ENCODE assay signal across 8 cellular contexts in genomic region chr18:3771121-3771971, GRCh38.
DNase-seq lines count a peak whose midpoint lies in the region; ATAC-seq and TF ChIP-seq lines count a peak whose summit lies in the region.

No MANE protein-coding gene starts in this region.

- H3K4me3 ChIP-seq in HUES48 (ENCODE audit: low read depth, low read length) (peak overlapping the region; percentile 72), SK-N-SH (ENCODE audit: low read depth in 2 of 2, low read length in 1 of 2) (peak overlapping the region; percentile 26 to 46), testis (peak overlapping the region; percentile 3 to 27)

- H3K27me3 Mint-ChIP-seq in activated naive CD4-positive, alpha-beta T cell treated with anti-CD3 and anti-CD28 coated beads, Interleukin-2, amount 50 U/mL, for 24 hours = peaks cover 28% of the 10 kb centered on the region
- peaks cover 22% of the 10 kb centered on the region for H3K27me3 Mint-ChIP-seq in osteocyte (ENCODE audit: unreplicated experiment)

- H3K27me3 ChIP-seq in HUES48 (ENCODE audit: control insufficient read depth, insufficient read depth, low read length) (peaks cover 5% of the 10 kb centered on the region; the same call in 1 of the 2 replicates), SK-N-SH (ENCODE audit: insufficient read depth) (peaks cover 26% of the 10 kb centered on the region; the same call in 1 of the 2 replicates), testis (no peaks in the 10 kb centered on the region)

- H4K20me1 ChIP-seq in SK-N-SH (ENCODE audit: insufficient read depth) = no peaks in the 10 kb centered on the region

- CTCF ChIA-PET in SK-N-SH (lab: Yijun Ruan, JAX) = interaction anchor here (0.6 to 3.7 kb wide), 33 partner anchors 8 to 1781 kb away, joined by 3 to 40 read pairs (median 4); no protein-coding TSS in a partner anchor

- peak overlapping the region; percentile 90 for H2AFZ ChIP-seq in SK-N-SH (ENCODE audit: low read depth)

- H3K4me3 Mint-ChIP-seq in activated naive CD4-positive, alpha-beta T cell treated with anti-CD3 and anti-CD28 coated beads, Interleukin-2, amount 50 U/mL, for 24 hours = peak overlapping the region; percentile 71
- H3K4me3 Mint-ChIP-seq in osteocyte (ENCODE audit: unreplicated experiment) = peak overlapping the region; percentile 75

- TF ChIP-seq CTCF in SK-N-SH (IDR thresholded peaks at IDR 0.05) (peak; percentile 89), osteocyte (IDR thresholded peaks at IDR 0.05) (peak; percentile 97), testis (IDR thresholded peaks at IDR 0.05) (peak; percentile 97 to 98 (median 98))

- no peaks in the 10 kb centered on the region for H3K9me3 Mint-ChIP-seq in activated naive CD4-positive, alpha-beta T cell treated with anti-CD3 and anti-CD28 coated beads, Interleukin-2, amount 50 U/mL, for 24 hours
- H3K9me3 Mint-ChIP-seq in osteocyte (ENCODE audit: unreplicated experiment) = peaks cover 5% of the 10 kb centered on the region

- H3K9me3 ChIP-seq in HUES48 (ENCODE audit: control insufficient read depth, insufficient read depth, low read length) (peaks cover 3% of the 10 kb centered on the region; the same call in 1 of the 2 replicates), SK-N-SH (no peaks in the 10 kb centered on the region), testis (no peaks in the 10 kb centered on the region)

- no peak; a peak in 1 of 4 replicates for TF ChIP-seq EP300 in SK-N-SH (IDR thresholded peaks at IDR 0.05; ENCODE audit: borderline replicate concordance in 1 of 2, low read depth in 1 of 2, low read length in 1 of 2)

- ATAC-seq in GM21447 (IDR thresholded peaks at IDR 0.05; ENCODE audit: unreplicated experiment) (peak; percentile 98), Right ventricle myocardium inferior (peak; percentile 99)

- TF ChIP-seq RAD21 in SK-N-SH (IDR thresholded peaks at IDR 0.05; ENCODE audit: low read length) = peak; percentile 71

- H3K27ac ChIP-seq in HUES48 (ENCODE audit: low read depth, low read length) (no peak overlapping the region), SK-N-SH (ENCODE audit: low read depth in 2 of 2, low read length in 1 of 2) (no peak overlapping the region), testis (peak overlapping the region; percentile 9 to 66)

- no peaks in the 10 kb centered on the region for H3K79me2 ChIP-seq in SK-N-SH (ENCODE audit: insufficient read depth)

- POLR2A ChIA-PET in SK-N-SH (lab: Yijun Ruan, JAX) = no interaction called here

- 0 out of 2 replicates have a peak overlapping the region, but pooled peaks have one; percentile 5 for H3K9ac ChIP-seq in HUES48 (ENCODE audit: low read depth, low read length)
- H3K9ac ChIP-seq in SK-N-SH = no peak overlapping the region

- H3K4me2 ChIP-seq in SK-N-SH = peak overlapping the region; percentile 67

- H3K4me1 Mint-ChIP-seq in activated naive CD4-positive, alpha-beta T cell treated with anti-CD3 and anti-CD28 coated beads, Interleukin-2, amount 50 U/mL, for 24 hours = peaks cover 14% of the 10 kb centered on the region
- peaks cover 14% of the 10 kb centered on the region for H3K4me1 Mint-ChIP-seq in osteocyte (ENCODE audit: unreplicated experiment)

- H3K9me2 ChIP-seq in SK-N-SH = no peaks in the 10 kb centered on the region

- WGBS in SK-N-SH (ENCODE audit: low lambda C conversion rate) = 3% methylated on average over 28 of the region's 40 CpGs
- WGBS in testis, 2 donors = 1% methylated on average over 31 to 40 of the region's 40 CpGs

- H3K36me3 ChIP-seq in HUES48 (ENCODE audit: control insufficient read depth, insufficient read depth, low read length) (no peaks in the 10 kb centered on the region), SK-N-SH (replicated peaks in 1 of 2; ENCODE audit: control insufficient read depth in 1 of 2, insufficient read depth in 2 of 2, low read length in 1 of 2) (no peaks in the 10 kb centered on the region), testis (ENCODE audit: low read depth, missing control alignments) (no peaks in the 10 kb centered on the region)

- H3K4me1 ChIP-seq in HUES48 (ENCODE audit: control insufficient read depth, insufficient read depth, low read length) (peaks cover 26% of the 10 kb centered on the region), SK-N-SH (ENCODE audit: control insufficient read depth in 1 of 2, insufficient read depth in 2 of 2, low read depth in 1 of 2, low read length in 1 of 2) (peaks cover 0 to 4% of the 10 kb centered on the region in 2 experiments; a peak in 2 of 4 replicates), testis (peaks cover 4% of the 10 kb centered on the region)

- DNase-seq in DMS114 treated with DMSO at 0.1 percent for 48 hours (lab: John Stamatoyannopoulos, UW; ENCODE audit: unreplicated experiment) (peak; percentile 62), SK-N-SH (peak; percentile 86), Right ventricle myocardium inferior (ENCODE audit: missing footprints) (peak; percentile 93), osteocyte (ENCODE audit: extremely low spot score, unreplicated experiment) (peak; percentile 94), testis (peak; percentile 94)

- intact Hi-C loops in Right ventricle myocardium inferior (cut with DNase I) = loop anchor here (1.0 to 5.0 kb wide), 3 partner anchors 101 to 296 kb away; no protein-coding TSS in a partner anchor
- intact Hi-C loops in testis (cut with DNase I; ENCODE audit: low total_unique reads) = loop anchor here (10.0 kb wide), 1 partner anchor 233 kb away; no protein-coding TSS in a partner anchor

- H3K36me3 Mint-ChIP-seq in activated naive CD4-positive, alpha-beta T cell treated with anti-CD3 and anti-CD28 coated beads, Interleukin-2, amount 50 U/mL, for 24 hours = no peaks in the 10 kb centered on the region
- no peaks in the 10 kb centered on the region for H3K36me3 Mint-ChIP-seq in osteocyte (ENCODE audit: unreplicated experiment)

- no peak for TF ChIP-seq POLR2A in testis (IDR thresholded peaks at IDR 0.05)

- no peak overlapping the region for H3K27ac Mint-ChIP-seq in activated naive CD4-positive, alpha-beta T cell treated with anti-CD3 and anti-CD28 coated beads, Interleukin-2, amount 50 U/mL, for 24 hours
- H3K27ac Mint-ChIP-seq in osteocyte (ENCODE audit: unreplicated experiment) = no peak overlapping the region

- no peaks in the 10 kb centered on the region for H3F3A ChIP-seq in SK-N-SH (replicated peaks; ENCODE audit: insufficient read depth)

TF ChIP-seq in SK-N-SH, 30 proteins besides CTCF, POLR2A, EP300 and RAD21 (continues in another document):
- TF ChIP-seq NRF1 (IDR thresholded peaks at IDR 0.05; ENCODE audit: low read depth, low read length) (0 out of 2 replicates have a peak, but pooled peaks have one; percentile 17), GABPA (IDR thresholded peaks at IDR 0.05; ENCODE audit: low read depth) (no peak), YY1 (IDR thresholded peaks at IDR 0.05; ENCODE audit: low read depth) (no peak), TCF12 (IDR thresholded peaks at IDR 0.05) (no peak), ZBTB33 (IDR thresholded peaks at IDR 0.05; ENCODE audit: borderline replicate concordance, low read depth) (no peak), TAF1 (IDR thresholded peaks at IDR 0.05; ENCODE audit: borderline replicate concordance, low read depth, low read length) (no peak), MXI1 (IDR thresholded peaks at IDR 0.05; ENCODE audit: low read depth, low read length) (no peak), NFIC (IDR thresholded peaks at IDR 0.05; ENCODE audit: borderline replicate concordance) (no peak), FOSL2 (IDR thresholded peaks at IDR 0.05; ENCODE audit: borderline replicate concordance, low read depth) (no peak), RFX5 (IDR thresholded peaks at IDR 0.05; ENCODE audit: low read length) (no peak)
- TF ChIP-seq, protein P1, sequence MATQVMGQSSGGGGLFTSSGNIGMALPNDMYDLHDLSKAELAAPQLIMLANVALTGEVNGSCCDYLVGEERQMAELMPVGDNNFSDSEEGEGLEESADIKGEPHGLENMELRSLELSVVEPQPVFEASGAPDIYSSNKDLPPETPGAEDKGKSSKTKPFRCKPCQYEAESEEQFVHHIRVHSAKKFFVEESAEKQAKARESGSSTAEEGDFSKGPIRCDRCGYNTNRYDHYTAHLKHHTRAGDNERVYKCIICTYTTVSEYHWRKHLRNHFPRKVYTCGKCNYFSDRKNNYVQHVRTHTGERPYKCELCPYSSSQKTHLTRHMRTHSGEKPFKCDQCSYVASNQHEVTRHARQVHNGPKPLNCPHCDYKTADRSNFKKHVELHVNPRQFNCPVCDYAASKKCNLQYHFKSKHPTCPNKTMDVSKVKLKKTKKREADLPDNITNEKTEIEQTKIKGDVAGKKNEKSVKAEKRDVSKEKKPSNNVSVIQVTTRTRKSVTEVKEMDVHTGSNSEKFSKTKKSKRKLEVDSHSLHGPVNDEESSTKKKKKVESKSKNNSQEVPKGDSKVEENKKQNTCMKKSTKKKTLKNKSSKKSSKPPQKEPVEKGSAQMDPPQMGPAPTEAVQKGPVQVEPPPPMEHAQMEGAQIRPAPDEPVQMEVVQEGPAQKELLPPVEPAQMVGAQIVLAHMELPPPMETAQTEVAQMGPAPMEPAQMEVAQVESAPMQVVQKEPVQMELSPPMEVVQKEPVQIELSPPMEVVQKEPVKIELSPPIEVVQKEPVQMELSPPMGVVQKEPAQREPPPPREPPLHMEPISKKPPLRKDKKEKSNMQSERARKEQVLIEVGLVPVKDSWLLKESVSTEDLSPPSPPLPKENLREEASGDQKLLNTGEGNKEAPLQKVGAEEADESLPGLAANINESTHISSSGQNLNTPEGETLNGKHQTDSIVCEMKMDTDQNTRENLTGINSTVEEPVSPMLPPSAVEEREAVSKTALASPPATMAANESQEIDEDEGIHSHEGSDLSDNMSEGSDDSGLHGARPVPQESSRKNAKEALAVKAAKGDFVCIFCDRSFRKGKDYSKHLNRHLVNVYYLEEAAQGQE (IDR thresholded peaks at IDR 0.05; ENCODE audit: low read depth, low read length) = no peak

Comparison
In these comparisons a context has a peak if more than half of its experiments do, and no peak if none do; other contexts are left out.
1. H3K27ac ChIP-seq: peak in testis (2 of 2); none in HUES48 (single experiment) and SK-N-SH (0 of 2).
2. H3K4me3 ChIP-seq: peak in every context shown above with its lines; median percentile 72 in HUES48; 36 in SK-N-SH; 15 in testis.
3. Peak in every context shown above with its lines, with median percentiles within 50 percentile points of each other: DNase-seq and CTCF ChIP-seq.